Comparison of ENCODE assay signal across 8 cellular contexts in genomic region chr22:42994917-42995562, GRCh38. TPM values are rescaled to one million over a fixed set of nuclear protein-coding genes. Genes with fewer than 3 reads are reported as not detected.
DNase-seq lines count a peak whose midpoint lies in the region; ATAC-seq, FAIRE-seq and TF ChIP-seq lines count a peak whose summit lies in the region.

No MANE protein-coding gene starts in this region.

- dilution Hi-C loops in IMR-90 (cut with HindIII; ENCODE audit: low sequenced_read_pairs, unreplicated experiment) (no loop called here), keratinocyte (cut with MboI; ENCODE audit: extremely low pct_ligation_motif_present, low sequenced_read_pairs) (no loop called here)

- H3K27ac ChIP-seq in IMR-90 (ENCODE audit: insufficient read depth, low read length) (peak overlapping the region; percentile 98), GM12878 (ENCODE audit: control insufficient read depth, insufficient read depth) (peak overlapping the region; percentile 66), keratinocyte (ENCODE audit: control insufficient read depth, insufficient read depth, low read length) (peak overlapping the region; percentile 65), stomach smooth muscle (ENCODE audit: low read length) (peak overlapping the region; percentile 96)

- H3K36me3 ChIP-seq in IMR-90 (ENCODE audit: control insufficient read depth, insufficient read depth, low read length) (no peaks in the 10 kb centered on the region), GM12878 (ENCODE audit: control insufficient read depth in 2 of 2, insufficient read depth in 2 of 2, low read length in 1 of 2) (peaks cover 2 to 9% of the 10 kb centered on the region in 2 experiments; a peak in 3 of 4 replicates), keratinocyte (ENCODE audit: control insufficient read depth in 2 of 2, extremely low read depth in 1 of 2, insufficient read depth in 2 of 2, low read length in 2 of 2) (no peaks in the 10 kb centered on the region), stomach smooth muscle (ENCODE audit: control insufficient read depth in 2 of 2, insufficient read depth in 2 of 2, low read length in 2 of 2) (no peaks in the 10 kb centered on the region)

- no TSS peak for BruUV-seq in IMR-90 (replicated peaks; lab: Mats Ljungman, UMichigan)
- BruUV-seq in GM12878 (replicated peaks; lab: Mats Ljungman, UMichigan), result no TSS peak

- TF ChIP-seq EP300 in GM12878 (IDR thresholded peaks at IDR 0.05; ENCODE audit: borderline replicate concordance in 1 of 2, control insufficient read depth in 1 of 2, low read depth in 2 of 2, low read length in 2 of 2), result no peak

- no peak for FAIRE-seq in GM12878 (lab: Jason Lieb, UNC)
- peak; percentile 95 for FAIRE-seq in keratinocyte (lab: Jason Lieb, UNC)

- peak overlapping the region; percentile 93 for H2AK5ac ChIP-seq in IMR-90 (ENCODE audit: low read depth, low read length)

- peak overlapping the region; percentile 95 for H2BK5ac ChIP-seq in IMR-90 (ENCODE audit: low read depth, low read length, poor library complexity, severe bottlenecking)

- TF ChIP-seq CTCF in IMR-90 (conservative IDR thresholded peaks at IDR 0.05; ENCODE audit: low read depth, low read length) (no peak), GM12878 (IDR thresholded peaks at IDR 0.05 in 2 of 3, conservative IDR thresholded peaks at IDR 0.05 in 1 of 3; ENCODE audit: control insufficient read depth in 2 of 3, extremely low read depth in 1 of 3, insufficient read depth in 1 of 3, low read depth in 3 of 3, low read length in 3 of 3) (no peak), keratinocyte (optimal IDR thresholded peaks at IDR 0.05 in 1 of 3, IDR thresholded peaks at IDR 0.05 in 1 of 3, conservative IDR thresholded peaks at IDR 0.05 in 1 of 3; ENCODE audit: extremely low read depth in 1 of 3, insufficient read depth in 2 of 3, low read length in 3 of 3) (no peak)

- peak overlapping the region; percentile 74 for H2AK9ac ChIP-seq in IMR-90 (replicated peaks; ENCODE audit: low read depth, low read length, poor library complexity)

- H3K79me2 ChIP-seq in GM12878 (ENCODE audit: control insufficient read depth, insufficient read depth, low read length) (peaks cover 93% of the 10 kb centered on the region), keratinocyte (ENCODE audit: control insufficient read depth, insufficient read depth, low read length) (peaks cover 82% of the 10 kb centered on the region)

- H3K27me3 ChIP-seq in IMR-90 (ENCODE audit: control insufficient read depth, insufficient read depth, low read length), result no peaks in the 10 kb centered on the region
- H3K27me3 ChIP-seq in GM12878 (replicated peaks in 1 of 2; ENCODE audit: control insufficient read depth in 2 of 2, insufficient read depth in 2 of 2, low read length in 1 of 2), result no peaks in the 10 kb centered on the region
- H3K27me3 ChIP-seq in keratinocyte (ENCODE audit: control insufficient read depth, extremely low read depth, insufficient read depth, low read length), result no peaks in the 10 kb centered on the region
- H3K27me3 ChIP-seq in stomach smooth muscle (ENCODE audit: control insufficient read depth in 1 of 2, insufficient read depth in 2 of 2, low read length in 2 of 2), result no peaks in the 10 kb centered on the region

- H4K5ac ChIP-seq in IMR-90 (ENCODE audit: low read depth, low read length), result peak overlapping the region; percentile 73

- in situ Hi-C loops in ACHN (cut with HindIII; ENCODE audit: low pct_ligation_motif_present, low pct_unique_long_range_greater_than_20kb, low sequenced_read_pairs), result no loop called here
- in situ Hi-C loops in IMR-90 (cut with MboI; ENCODE audit: low sequenced_read_pairs), result no loop called here
- in situ Hi-C loops in GM12878 (cut with MboI), result no loop called here

- peak overlapping the region; percentile 93 for H3K56ac ChIP-seq in IMR-90 (ENCODE audit: extremely low read depth, insufficient read depth, low read length)

- peak overlapping the region; percentile 29; the same call in 1 of the 2 replicates for H3K4me3 ChIP-seq in IMR-90 (ENCODE audit: insufficient read depth, low read depth, low read length)
- H3K4me3 ChIP-seq in GM12878, result peak overlapping the region; percentile 18; the same call in 1 of the 2 replicates
- H3K4me3 ChIP-seq in keratinocyte (ENCODE audit: control insufficient read depth in 2 of 3, extremely low read depth in 1 of 3, insufficient read depth in 2 of 3, low read depth in 1 of 3, low read length in 3 of 3), result peak overlapping the region in 1 of 3 experiments; percentile 36
- peak overlapping the region; percentile 65 to 77 for H3K4me3 ChIP-seq in stomach smooth muscle (ENCODE audit: low read length in 2 of 2)

- peak overlapping the region; percentile 29 to 92; a peak in 3 of 4 replicates for H4K8ac ChIP-seq in IMR-90 (ENCODE audit: low read depth in 2 of 2, low read length in 2 of 2)

- peaks cover 41% of the 10 kb centered on the region for H3K4me1 ChIP-seq in IMR-90 (ENCODE audit: control insufficient read depth, insufficient read depth, low read length)
- H3K4me1 ChIP-seq in GM12878 (ENCODE audit: control insufficient read depth, insufficient read depth, low read length), result peaks cover 61% of the 10 kb centered on the region
- peaks cover 66% of the 10 kb centered on the region for H3K4me1 ChIP-seq in keratinocyte (ENCODE audit: control insufficient read depth, extremely low read depth, insufficient read depth, low read length)
- H3K4me1 ChIP-seq in stomach smooth muscle (ENCODE audit: control insufficient read depth, insufficient read depth, low read length), result peaks cover 68% of the 10 kb centered on the region

- TF ChIP-seq POLR2A in IMR-90 (IDR thresholded peaks at IDR 0.05; ENCODE audit: low read depth, low read length) (peak; percentile 57), GM12878 (IDR thresholded peaks at IDR 0.05; ENCODE audit: low read depth, low read length) (no peak)

- CTCF ChIA-PET in IMR-90 (lab: Yijun Ruan, JAX), result interaction anchor here (0.6 to 0.7 kb wide), 2 partner anchors 31 to 74 kb away, joined by 4 to 5 read pairs; no protein-coding TSS in a partner anchor
- CTCF ChIA-PET in GM12878 (lab: Yijun Ruan, JAX), result interaction anchor here (0.7 to 0.8 kb wide), 2 partner anchors 38 to 65 kb away, joined by 3 to 4 read pairs; no protein-coding TSS in a partner anchor

- RAD21 ChIA-PET in GM12878 (lab: Charles Lee; ENCODE audit: unreplicated experiment), result interaction anchor here (0.7 to 1.0 kb wide), 3 partner anchors 19 to 50 kb away, joined by 3 to 6 read pairs (median 4); partner anchors contain the start of gene PACSIN2

- H3K79me1 ChIP-seq in IMR-90 (ENCODE audit: low read depth in 1 of 2, low read length in 2 of 2), result peaks cover 17 to 85% of the 10 kb centered on the region in 2 experiments

- H4K20me1 ChIP-seq in IMR-90 (ENCODE audit: insufficient read depth, low read length), result peaks cover 34% of the 10 kb centered on the region
- no peaks in the 10 kb centered on the region for H4K20me1 ChIP-seq in GM12878 (ENCODE audit: control insufficient read depth, insufficient read depth)
- peaks cover 19% of the 10 kb centered on the region for H4K20me1 ChIP-seq in keratinocyte (ENCODE audit: control insufficient read depth, extremely low read depth, insufficient read depth, low read length)

- POLR2A ChIA-PET in IMR-90 (lab: Charles Lee; ENCODE audit: unreplicated experiment), result interaction anchor here (0.6 to 1.0 kb wide), 4 partner anchors 13 to 379 kb away, joined by 3 to 5 read pairs (median 4); no protein-coding TSS in a partner anchor
- POLR2A ChIA-PET in GM12878 (lab: Charles Lee), result interaction anchor here (0.7 to 2.0 kb wide), 2 partner anchors 9 to 11 kb away, joined by 3 to 4 read pairs; no protein-coding TSS in a partner anchor

- peak overlapping the region; percentile 90 for H3K9ac ChIP-seq in IMR-90 (ENCODE audit: low read depth, low read length)
- H3K9ac ChIP-seq in GM12878 (ENCODE audit: control insufficient read depth, insufficient read depth, low read length), result peak overlapping the region; percentile 40; the same call in 1 of the 2 replicates
- peak overlapping the region; percentile 42 for H3K9ac ChIP-seq in keratinocyte (ENCODE audit: control insufficient read depth, extremely low read depth, insufficient read depth, low read length)
- peak overlapping the region; percentile 85 to 86 for H3K9ac ChIP-seq in stomach smooth muscle (ENCODE audit: low read length in 2 of 2)

- SMC1A ChIA-PET in GM12878 (lab: Charles Lee; ENCODE audit: uncharacterized antibody, unreplicated experiment), result interaction anchor here (1.0 to 1.8 kb wide), 5 partner anchors 9 to 20 kb away, joined by 3 to 6 read pairs (median 4); partner anchors contain the start of gene PACSIN2

- H3K4me2 ChIP-seq in IMR-90 (ENCODE audit: low read depth, low read length) (peak overlapping the region; percentile 78), GM12878 (ENCODE audit: control insufficient read depth, insufficient read depth) (peak overlapping the region; percentile 68), keratinocyte (ENCODE audit: control insufficient read depth, extremely low read depth, insufficient read depth, low read depth, low read length) (peak overlapping the region; percentile 55)

- H3K9me1 ChIP-seq in IMR-90 (ENCODE audit: insufficient read depth, low read length) (peaks cover 43% of the 10 kb centered on the region), keratinocyte (ENCODE audit: control insufficient read depth, extremely low read depth, insufficient read depth, low read length) (peaks cover 13% of the 10 kb centered on the region)

- peak; percentile 82 for DNase-seq in ACHN
- peak; percentile 94 for DNase-seq in IMR-90
- DNase-seq in GM12878 (ENCODE audit: low read depth, low spot score), result peak; percentile 46
- no peak for DNase-seq in keratinocyte (ENCODE audit: low read depth, low spot score)
- DNase-seq in activated CD8-positive, alpha-beta memory T cell treated with anti-CD3 and anti-CD28 coated beads for 24 hours, result no peak
- DNase-seq in activated naive CD4-positive, alpha-beta T cell treated with Interleukin-2 at 50 U/mL for 16 hours, result no peak

- intact Hi-C loops in IMR-90 (cut with micrococcal nuclease) (loop anchor here (2.0 kb wide), 1 partner anchor 20 kb away; the partner anchor contains the start of gene PACSIN2), GM12878 (cut with micrococcal nuclease; ENCODE audit: unreplicated experiment) (no loop called here)

- H4K91ac ChIP-seq in IMR-90 (ENCODE audit: insufficient read depth, low read depth, low read length), result peak overlapping the region; percentile 89

- ATAC-seq in IMR-90 (ENCODE audit: low read depth), result peak; percentile 72
- ATAC-seq in GM12878, result peak; percentile 67
- no peak for ATAC-seq in HG03432 (IDR thresholded peaks at IDR 0.05; ENCODE audit: unreplicated experiment)

- H3K4ac ChIP-seq in IMR-90 (ENCODE audit: low read depth, low read length), result peak overlapping the region; percentile 96

- peak overlapping the region; percentile 96 for H3K14ac ChIP-seq in IMR-90 (replicated peaks; ENCODE audit: low read depth, low read length)

- WGBS in IMR-90 (ENCODE audit: extremely low coverage in 2 of 2, insufficient read length in 1 of 2), 2 experiments, result 7% methylated on average over 3 of the region's 9 CpGs; no CpG with 5 or more reads in 1 of the 2 experiments
- WGBS in GM12878 (ENCODE audit: insufficient coverage, insufficient replicate concordance, low lambda C conversion rate, missing lambda C conversion rate), result 51% methylated on average over 9 of the region's 9 CpGs

- H2BK15ac ChIP-seq in IMR-90 (ENCODE audit: low read depth, low read length), result peak overlapping the region; percentile 57; the same call in 2 of the 3 replicates

- H3K23ac ChIP-seq in IMR-90 (ENCODE audit: low read depth, low read length), result peak overlapping the region; percentile 97

- H3K9me3 ChIP-seq in IMR-90 (ENCODE audit: control insufficient read depth, insufficient read depth, low read length) (no peaks in the 10 kb centered on the region), GM12878 (replicated peaks; ENCODE audit: control insufficient read depth, insufficient read depth, low read length) (peaks cover 5% of the 10 kb centered on the region), keratinocyte (ENCODE audit: control insufficient read depth, low read depth, low read length) (no peaks in the 10 kb centered on the region), stomach smooth muscle (ENCODE audit: control insufficient read depth in 2 of 2, low read length in 2 of 2) (peaks cover 0 to 3% of the 10 kb centered on the region in 2 donors)

- TF ChIP-seq RAD21 in IMR-90 (IDR thresholded peaks at IDR 0.05; ENCODE audit: low read length), result no peak
- TF ChIP-seq RAD21 in GM12878 (IDR thresholded peaks at IDR 0.05; ENCODE audit: insufficient read depth, low read depth, low read length), result no peak

- H3K18ac ChIP-seq in IMR-90 (ENCODE audit: low read depth, low read length), result peak overlapping the region; percentile 83

- H2AFZ ChIP-seq in IMR-90 (replicated peaks; ENCODE audit: low read length, poor library complexity), result peak overlapping the region; percentile 6
- H2AFZ ChIP-seq in GM12878 (ENCODE audit: control insufficient read depth, low read depth, low read length), result no peak overlapping the region
- H2AFZ ChIP-seq in keratinocyte (ENCODE audit: control insufficient read depth, low read length), result no peak overlapping the region

- H2BK120ac ChIP-seq in IMR-90 (ENCODE audit: low read depth, low read length), result peak overlapping the region; percentile 82

- peak overlapping the region; percentile 79 for H2BK20ac ChIP-seq in IMR-90 (ENCODE audit: low read depth, low read length)

RNA-seq across cellular contexts. Expression of gene PACSIN2, which starts 19.9 kb away (rescaled TPM):
- total RNA-seq in IMR-90 (2012; rRNA removed), result 98.0 and 118 TPM in 2 replicates
- 85.0 and 92.2 TPM in 2 replicates for polyA plus RNA-seq in IMR-90 (2012; rRNA removed)
- 72.9 and 85.4 TPM in 2 replicates for polyA plus RNA-seq in IMR-90 (2012; cell fraction: cytosol; rRNA removed)
- 56.7 and 72.6 TPM in 2 replicates for polyA plus RNA-seq in IMR-90 (2012; cell fraction: nucleus; rRNA removed; ENCODE audit: low replicate concordance)
- total RNA-seq in GM12878 (2013; cell fraction: nucleolus; rRNA removed), result 83.4 and 87.9 TPM in 2 replicates
- total RNA-seq in GM12878 (2014; rRNA removed), result 26.4 and 27.5 TPM in 2 replicates
- total RNA-seq in GM12878 (2014; rRNA removed; fragmentation: Illumina TruSeq; extraction: Trizol), result 42.1 and 45.9 TPM in 2 replicates
- total RNA-seq in GM12878 (2021), result 78.7 and 80.6 TPM in 2 replicates
- 24.4 TPM for polyA plus RNA-seq in GM12878 (2011; ENCODE audit: low read depth)
- 57.4 and 67.7 TPM in 2 replicates for polyA plus RNA-seq in GM12878 (2011; rRNA removed)
- polyA plus RNA-seq in GM12878 (2011; cell fraction: cytosol; rRNA removed), result 66.7 and 69.8 TPM in 2 replicates
- polyA plus RNA-seq in GM12878 (2011; cell fraction: nucleus; rRNA removed), result 83.2 and 88.8 TPM in 2 replicates
- polyA plus RNA-seq in GM12878 (2012), result 38.7 and 45.2 TPM in 2 replicates
- 36.0 and 47.4 TPM in 2 replicates for polyA plus RNA-seq in GM12878 (2014; fragmentation: Illumina TruSeq; extraction: Trizol)
- 1 to 10 TPM in 1 of 2 experiments, under 1 TPM in 1; 0.93 to 1.6 TPM for polyA plus RNA-seq in GM12878 (2014; fragmentation: Nextera tagmentation; extraction: Ambion mirVana)
- polyA plus RNA-seq in GM12878 (2014; rRNA removed), result 53.9 and 60.0 TPM in 2 replicates
- 10 to 100 TPM; 46.3 to 49.5 TPM for polyA plus RNA-seq in GM12878 (2016; fragmentation: Nextera tagmentation; extraction: Ambion mirVana)
- polyA minus RNA-seq in GM12878 (2011; rRNA and poly(A)+ RNA removed), result 36.6 and 45.8 TPM in 2 replicates
- 13.4 and 13.5 TPM in 2 replicates for polyA minus RNA-seq in GM12878 (2011; cell fraction: cytosol; rRNA and poly(A)+ RNA removed)
- polyA minus RNA-seq in GM12878 (2011; cell fraction: nucleus; rRNA and poly(A)+ RNA removed), result 12.2 and 18.0 TPM in 2 replicates
- 50.7 to 57.2 TPM (median 55.5 TPM) in 3 replicates for polyA plus RNA-seq in keratinocyte
- polyA plus RNA-seq in keratinocyte (2011; ENCODE audit: low read depth), result 69.6 TPM
- 41.3 and 48.2 TPM in 2 replicates for polyA plus RNA-seq in keratinocyte (2011; cell fraction: cytosol; rRNA removed)
- 72.4 and 73.4 TPM in 2 replicates for polyA plus RNA-seq in keratinocyte (2011; cell fraction: nucleus; rRNA removed)
- 25.5 and 45.1 TPM in 2 replicates for polyA plus RNA-seq in keratinocyte (2012; ENCODE audit: low replicate concordance)
- polyA minus RNA-seq in keratinocyte, result 29.4 to 42.1 TPM (median 36.9 TPM) in 3 replicates
- 27.2 TPM for polyA minus RNA-seq in keratinocyte (2011; cell fraction: cytosol; rRNA and poly(A)+ RNA removed)
- 27.2 and 40.8 TPM in 2 replicates for polyA minus RNA-seq in keratinocyte (2011; cell fraction: nucleus; rRNA and poly(A)+ RNA removed)

Comparison
In these comparisons a context has a peak if more than half of its experiments do, and no peak if none do; other contexts are left out.
1. DNase-seq: peak in ACHN (single experiment), IMR-90 (single experiment) and GM12878 (single experiment); none in keratinocyte (single experiment), activated CD8-positive, alpha-beta memory T cell treated with anti-CD3 and anti-CD28 coated beads for 24 hours (single experiment) and activated naive CD4-positive, alpha-beta T cell treated with Interleukin-2 at 50 U/mL for 16 hours (single experiment).
2. H3K9ac ChIP-seq: peak in every context shown above with its lines; median percentile 90 in IMR-90; 86 in stomach smooth muscle; 42 in keratinocyte; 40 in GM12878.
3. Peak in every context shown above with its lines, with median percentiles within 50 percentile points of each other: H3K27ac ChIP-seq and H3K4me2 ChIP-seq.